9 cellular contexts compared by ENCODE assay signal in genomic region chr1:235918032-235918431, GRCh38. TPM values are rescaled to one million over a fixed set of nuclear protein-coding genes. Genes with fewer than 3 reads are reported as not detected.
DNase-seq lines count a peak whose midpoint lies in the region; ATAC-seq and TF ChIP-seq lines count a peak whose summit lies in the region.
"Had no signal": no experiment of that assay in that cellular context is flagged by ENCODE, and none has a peak within 500 bp of the region (broad histone marks: within the 10 kb centered on the region; RNA-seq: fewer than 3 reads in every experiment).

No MANE protein-coding gene starts in this region.

- H3K9me3 Mint-ChIP-seq in natural killer cell treated with Interleukin-12 subunit alpha and Interleukin-12 subunit beta and Interleukin-15 and Interleukin-18, amount 100 ng/mL, for 72 hours = peaks cover 2% of the 10 kb centered on the region
- H3K9me3 Mint-ChIP-seq in natural killer cell = no peaks in the 10 kb centered on the region

- peaks cover 5 to 6% of the 10 kb centered on the region in 2 donors for H3K4me1 ChIP-seq in muscle layer of duodenum (ENCODE audit: control insufficient read depth in 1 of 2, insufficient read depth in 2 of 2, low read length in 2 of 2)

- TF ChIP-seq CTCF in natural killer cell (IDR thresholded peaks at IDR 0.05) (no peak), brain microvascular endothelial cell (IDR thresholded peaks at IDR 0.05; ENCODE audit: low read depth, low read length, missing control alignments) (no peak)

- H3K36me3 Mint-ChIP-seq in natural killer cell treated with Interleukin-12 subunit alpha and Interleukin-12 subunit beta and Interleukin-15 and Interleukin-18, amount 100 ng/mL, for 72 hours = no peaks in the 10 kb centered on the region
- H3K36me3 Mint-ChIP-seq in natural killer cell = no peaks in the 10 kb centered on the region

- H3K36me3 ChIP-seq in brain microvascular endothelial cell (replicated peaks) (no peaks in the 10 kb centered on the region), muscle layer of duodenum (ENCODE audit: control insufficient read depth in 1 of 2, insufficient read depth in 2 of 2, low read length in 2 of 2) (no peaks in the 10 kb centered on the region)

- intact Hi-C loops in natural killer cell (cut with micrococcal nuclease) = no loop called here

- in situ Hi-C loops in brain microvascular endothelial cell (cut with HindIII; ENCODE audit: low pct_ligation_motif_present, low sequenced_read_pairs) = no loop called here

- peak overlapping the region; percentile 91 for H3K27ac ChIP-seq in brain microvascular endothelial cell
- peak overlapping the region; percentile 10 for H3K27ac ChIP-seq in muscle layer of duodenum (ENCODE audit: low read length)

- ATAC-seq in natural killer cell treated with Interleukin-12 subunit alpha and Interleukin-12 subunit beta and Interleukin-15 and Interleukin-18, amount 100 ng/mL, for 72 hours = no peak
- ATAC-seq in natural killer cell (no peak), HG02852 (IDR thresholded peaks at IDR 0.05; ENCODE audit: unreplicated experiment) (no peak)

- H3K4me3 ChIP-seq in brain microvascular endothelial cell (ENCODE audit: low read depth, low read length) = no peak overlapping the region
- H3K4me3 ChIP-seq in muscle layer of duodenum (ENCODE audit: low read depth in 1 of 2, low read length in 2 of 2) = no peak overlapping the region

- no peak overlapping the region for H3K4me3 Mint-ChIP-seq in natural killer cell treated with Interleukin-12 subunit alpha and Interleukin-12 subunit beta and Interleukin-15 and Interleukin-18, amount 100 ng/mL, for 72 hours
- H3K4me3 Mint-ChIP-seq in natural killer cell = no peak overlapping the region

- no peak for DNase-seq in natural killer cell treated with Interleukin-12 subunit alpha and Interleukin-12 subunit beta and Interleukin-15 and Interleukin-18, amount 100 ng/mL, for 72 hours (ENCODE audit: low spot score)
- no peak for DNase-seq in natural killer cell
- no peak for DNase-seq in brain microvascular endothelial cell
- no peak for DNase-seq in stimulated activated CD8-positive, alpha-beta memory T cell treated with anti-CD3 and anti-CD28 coated beads, Interleukin-4, amount 100 ng/mL, for 48 hours
- no peak for DNase-seq in NOMO-1 treated with dmso at 0.1 percent for 144 hours (lab: John Stamatoyannopoulos, UW; ENCODE audit: unreplicated experiment)
- no peak for DNase-seq in NCI-H1105 (lab: John Stamatoyannopoulos, UW)

- H3K27me3 Mint-ChIP-seq in natural killer cell treated with Interleukin-12 subunit alpha and Interleukin-12 subunit beta and Interleukin-15 and Interleukin-18, amount 100 ng/mL, for 72 hours = no peaks in the 10 kb centered on the region
- no peaks in the 10 kb centered on the region for H3K27me3 Mint-ChIP-seq in natural killer cell (ENCODE audit: low read depth in 2 of 2)
- H3K27me3 Mint-ChIP-seq: B cell had no signal

- H3K9me3 ChIP-seq in muscle layer of duodenum (ENCODE audit: control insufficient read depth in 1 of 2, low read length in 2 of 2) = no peaks in the 10 kb centered on the region

- peaks cover 26 to 30% of the 10 kb centered on the region in 2 donors for H3K4me1 Mint-ChIP-seq in natural killer cell treated with Interleukin-12 subunit alpha and Interleukin-12 subunit beta and Interleukin-15 and Interleukin-18, amount 100 ng/mL, for 72 hours (ENCODE audit: low read depth in 2 of 2)
- peaks cover 6 to 25% of the 10 kb centered on the region in 2 donors for H3K4me1 Mint-ChIP-seq in natural killer cell

- H3K27ac Mint-ChIP-seq in natural killer cell treated with Interleukin-12 subunit alpha and Interleukin-12 subunit beta and Interleukin-15 and Interleukin-18, amount 100 ng/mL, for 72 hours = peak overlapping the region; percentile 55 to 71
- no peak overlapping the region for H3K27ac Mint-ChIP-seq in natural killer cell

- H3K27me3 ChIP-seq in brain microvascular endothelial cell (replicated peaks) (no peaks in the 10 kb centered on the region), muscle layer of duodenum (ENCODE audit: low read depth, low read length) (no peaks in the 10 kb centered on the region)

RNA-seq across cellular contexts. Expression of gene LYST, which starts 51.3 kb away (rescaled TPM):
- 10 to 100 TPM; 68.8 to 91.2 TPM for total RNA-seq in natural killer cell treated with Interleukin-12 subunit alpha and Interleukin-12 subunit beta and Interleukin-15 and Interleukin-18, amount 100 ng/mL, for 72 hours
- 100 to 1,000 TPM in 1 of 3 donors, 10 to 100 TPM in 2; 89.9 to 115 (median 93.6) TPM for total RNA-seq in natural killer cell

Comparison
In these comparisons a context has a peak if more than half of its experiments do, and no peak if none do; other contexts are left out.
1. H3K27ac Mint-ChIP-seq: peak in natural killer cell treated with Interleukin-12 subunit alpha and Interleukin-12 subunit beta and Interleukin-15 and Interleukin-18, amount 100 ng/mL, for 72 hours (2 of 2); none in natural killer cell (0 of 2).